In genomic region chr19:6460099-6460884, GRCh38 we compare ENCODE assay signal across 8 cellular contexts. TPM values are rescaled to one million over a fixed set of nuclear protein-coding genes. Genes with fewer than 3 reads are reported as not detected.
DNase-seq lines count a peak whose midpoint lies in the region; TF ChIP-seq lines count a peak whose summit lies in the region.

No MANE protein-coding gene starts in this region.

- peak overlapping the region; percentile 88 for H3K4me3 Mint-ChIP-seq in activated T-helper 2 cell treated with anti-CD3 and anti-CD28 coated beads, Interferon-gamma antibody, Interleukin-2, Interleukin-4, amounts not matched to agents 10 μg/mL and 5 μg/mL and 100 μg/mL, durations not matched to agents 14 hours and 24 hours and 36 hours (ENCODE audit: low read depth)
- peak overlapping the region; percentile 91 to 94 (median 93) for H3K4me3 Mint-ChIP-seq in nephron
- H3K4me3 Mint-ChIP-seq in stimulated activated naive CD8-positive, alpha-beta T cell treated with anti-CD3 and anti-CD28 coated beads, Interleukin-15, Interleukin-2, amounts not matched to agents 100 ng/mL and 50 ng/mL, for 24 hours = peak overlapping the region; percentile 87

- H3K4me3 ChIP-seq in GM23248 = peak overlapping the region; percentile 81
- H3K4me3 ChIP-seq in fibroblast of the aortic adventitia (ENCODE audit: low read depth, low read length) = peak overlapping the region; percentile 83

- peak overlapping the region; percentile 41 for H3K9ac ChIP-seq in GM23248

- H3K79me2 ChIP-seq in GM23248 (ENCODE audit: insufficient read depth) = no peaks in the 10 kb centered on the region

- H3K27me3 Mint-ChIP-seq in activated T-helper 2 cell treated with anti-CD3 and anti-CD28 coated beads, Interferon-gamma antibody, Interleukin-2, Interleukin-4, amounts not matched to agents 10 μg/mL and 5 μg/mL and 100 μg/mL, durations not matched to agents 14 hours and 24 hours and 36 hours (ENCODE audit: low read depth) = no peaks in the 10 kb centered on the region
- H3K27me3 Mint-ChIP-seq in nephron (ENCODE audit: low read depth) = peaks cover 41% of the 10 kb centered on the region
- H3K27me3 Mint-ChIP-seq in stimulated activated naive CD8-positive, alpha-beta T cell treated with anti-CD3 and anti-CD28 coated beads, Interleukin-15, Interleukin-2, amounts not matched to agents 100 ng/mL and 50 ng/mL, for 24 hours = no peaks in the 10 kb centered on the region

- peaks cover 8% of the 10 kb centered on the region for H3K4me1 Mint-ChIP-seq in activated T-helper 2 cell treated with anti-CD3 and anti-CD28 coated beads, Interferon-gamma antibody, Interleukin-2, Interleukin-4, amounts not matched to agents 10 μg/mL and 5 μg/mL and 100 μg/mL, durations not matched to agents 14 hours and 24 hours and 36 hours (ENCODE audit: low read depth)
- peaks cover 12% of the 10 kb centered on the region for H3K4me1 Mint-ChIP-seq in nephron
- H3K4me1 Mint-ChIP-seq in stimulated activated naive CD8-positive, alpha-beta T cell treated with anti-CD3 and anti-CD28 coated beads, Interleukin-15, Interleukin-2, amounts not matched to agents 100 ng/mL and 50 ng/mL, for 24 hours (ENCODE audit: low read depth) = peaks cover 22% of the 10 kb centered on the region

- H3K27ac ChIP-seq in GM23248 = no peak overlapping the region

- H3K9me3 Mint-ChIP-seq in activated T-helper 2 cell treated with anti-CD3 and anti-CD28 coated beads, Interferon-gamma antibody, Interleukin-2, Interleukin-4, amounts not matched to agents 10 μg/mL and 5 μg/mL and 100 μg/mL, durations not matched to agents 14 hours and 24 hours and 36 hours = peaks cover 2% of the 10 kb centered on the region
- peaks cover 2% of the 10 kb centered on the region for H3K9me3 Mint-ChIP-seq in nephron
- H3K9me3 Mint-ChIP-seq in stimulated activated naive CD8-positive, alpha-beta T cell treated with anti-CD3 and anti-CD28 coated beads, Interleukin-15, Interleukin-2, amounts not matched to agents 100 ng/mL and 50 ng/mL, for 24 hours = peaks cover 2% of the 10 kb centered on the region

- peak; percentile 95 for DNase-seq in EH (ENCODE audit: low read depth)
- peak; percentile 99 for DNase-seq in GM23248
- peak; percentile 96 for DNase-seq in LHCN-M2 (ENCODE audit: low read depth)
- peak; percentile 99 for DNase-seq in RPMI7951 (ENCODE audit: low read depth)
- peak; percentile 97 for DNase-seq in activated T-helper 2 cell treated with anti-CD3 and anti-CD28 coated beads, Interferon-gamma antibody, Interleukin-2, Interleukin-4, amounts not matched to agents 10 μg/mL and 5 μg/mL and 100 μg/mL, durations not matched to agents 14 hours and 24 hours and 36 hours (ENCODE audit: low spot score)
- peak; percentile 97 for DNase-seq in fibroblast of the aortic adventitia (ENCODE audit: low read depth)

- 1 to 3% methylated on average over 29 to 56 of the region's 57 CpGs for WGBS in GM23248 (ENCODE audit: low coverage in 1 of 2, low lambda C conversion rate in 2 of 2, missing lambda C conversion rate in 2 of 2), 2 experiments

- no peaks in the 10 kb centered on the region for H4K20me1 ChIP-seq in GM23248 (ENCODE audit: insufficient read depth)

- no peaks in the 10 kb centered on the region for H3K9me3 ChIP-seq in GM23248 (ENCODE audit: low read depth)

- TF ChIP-seq CTCF in fibroblast of the aortic adventitia (IDR thresholded peaks at IDR 0.05; ENCODE audit: insufficient read depth, low read length) (peak; percentile 47), nephron (IDR thresholded peaks at IDR 0.05; ENCODE audit: unreplicated experiment in 3 of 3) (peak; percentile 58 to 74 (median 65))

- H3K36me3 ChIP-seq in GM23248 (ENCODE audit: low read depth) = no peaks in the 10 kb centered on the region

- H3K27ac Mint-ChIP-seq in activated T-helper 2 cell treated with anti-CD3 and anti-CD28 coated beads, Interferon-gamma antibody, Interleukin-2, Interleukin-4, amounts not matched to agents 10 μg/mL and 5 μg/mL and 100 μg/mL, durations not matched to agents 14 hours and 24 hours and 36 hours = peak overlapping the region; percentile 44
- H3K27ac Mint-ChIP-seq in nephron = peak overlapping the region; percentile 74 to 96 (median 89)
- H3K27ac Mint-ChIP-seq in stimulated activated naive CD8-positive, alpha-beta T cell treated with anti-CD3 and anti-CD28 coated beads, Interleukin-15, Interleukin-2, amounts not matched to agents 100 ng/mL and 50 ng/mL, for 24 hours = peak overlapping the region; percentile 87

- H3K4me2 ChIP-seq in GM23248 (ENCODE audit: unreplicated experiment) = peak overlapping the region; percentile 91

- in situ Hi-C loops in GM23248 (cut with MboI) = no loop called here

- H3K27me3 ChIP-seq in GM23248 (replicated peaks; ENCODE audit: insufficient read depth) = peaks cover 7% of the 10 kb centered on the region

- peaks cover 12% of the 10 kb centered on the region for H3K36me3 Mint-ChIP-seq in activated T-helper 2 cell treated with anti-CD3 and anti-CD28 coated beads, Interferon-gamma antibody, Interleukin-2, Interleukin-4, amounts not matched to agents 10 μg/mL and 5 μg/mL and 100 μg/mL, durations not matched to agents 14 hours and 24 hours and 36 hours (ENCODE audit: low read depth)
- H3K36me3 Mint-ChIP-seq in nephron (ENCODE audit: low read depth) = peaks cover 33% of the 10 kb centered on the region
- H3K36me3 Mint-ChIP-seq in stimulated activated naive CD8-positive, alpha-beta T cell treated with anti-CD3 and anti-CD28 coated beads, Interleukin-15, Interleukin-2, amounts not matched to agents 100 ng/mL and 50 ng/mL, for 24 hours (ENCODE audit: low read depth) = peaks cover 3% of the 10 kb centered on the region

- peak overlapping the region; percentile 89 for H2AFZ ChIP-seq in GM23248

- no peaks in the 10 kb centered on the region for H3F3A ChIP-seq in GM23248 (ENCODE audit: insufficient read depth)

- no peaks in the 10 kb centered on the region for H3K9me2 ChIP-seq in GM23248 (ENCODE audit: insufficient read depth)

- H3K4me1 ChIP-seq in GM23248 (ENCODE audit: insufficient read depth) = 0 out of 2 replicates have a peak, but pooled peaks cover 3% of the 10 kb centered on the region

- intact Hi-C loops in activated T-helper 2 cell treated with anti-CD3 and anti-CD28 coated beads, Interferon-gamma antibody, Interleukin-2, Interleukin-4, amounts not matched to agents 10 μg/mL and 5 μg/mL and 100 μg/mL, durations not matched to agents 14 hours and 24 hours and 36 hours (cut with micrococcal nuclease) = loop anchor here (1.0 kb wide), 2 partner anchors 35 to 56 kb away; no protein-coding TSS in a partner anchor

RNA-seq across cellular contexts. Expression of gene SLC25A23, which starts 0.7 kb away (rescaled TPM):
- total RNA-seq in GM23248 (2014; rRNA removed; shearing (Covaris generic)) = 33.2 and 43.3 TPM in 2 replicates
- polyA plus RNA-seq in GM23248 (2016; fragmentation: Nextera tagmentation; extraction: Ambion mirVana) = 12.5 and 13.7 TPM in 2 replicates
- total RNA-seq in LHCN-M2 (2014; rRNA removed) (5.5 TPM in 2 replicates), fibroblast of the aortic adventitia (ENCODE audit: low replicate concordance) (27.7 and 46.9 TPM in 2 replicates)
- polyA plus RNA-seq in LHCN-M2 (2012) = 9.4 TPM
- 17.5 and 20.7 TPM in 2 replicates for total RNA-seq in RPMI7951 (2014; rRNA removed; shearing (Covaris generic))
- 20.1 and 27.3 TPM in 2 replicates for total RNA-seq in activated T-helper 2 cell treated with anti-CD3 and anti-CD28 coated beads, Interferon-gamma antibody, Interleukin-2, Interleukin-4, amounts not matched to agents 10 μg/mL and 5 μg/mL and 100 μg/mL, durations not matched to agents 14 hours and 24 hours and 36 hours

RNA-seq across cellular contexts. Expression of gene CRB3, which starts 3.8 kb away (rescaled TPM):
- total RNA-seq in GM23248 (2014; rRNA removed; shearing (Covaris generic)) = not detected in 2 replicates
- polyA plus RNA-seq in GM23248 (2016; fragmentation: Nextera tagmentation; extraction: Ambion mirVana) = not detected in 2 replicates
- not detected in 2 replicates for total RNA-seq in LHCN-M2 (2014; rRNA removed)
- polyA plus RNA-seq in LHCN-M2 (2012) = not detected
- not detected in 2 replicates for total RNA-seq in RPMI7951 (2014; rRNA removed; shearing (Covaris generic))
- 0.46 TPM in 1 of 2 replicates, not detected in the other for total RNA-seq in activated T-helper 2 cell treated with anti-CD3 and anti-CD28 coated beads, Interferon-gamma antibody, Interleukin-2, Interleukin-4, amounts not matched to agents 10 μg/mL and 5 μg/mL and 100 μg/mL, durations not matched to agents 14 hours and 24 hours and 36 hours
- total RNA-seq in fibroblast of the aortic adventitia (ENCODE audit: low replicate concordance) = not detected in 2 replicates

RNA-seq across cellular contexts. Expression of gene DENND1C, which starts 21.3 kb away (rescaled TPM):
- not detected in 2 replicates for total RNA-seq in GM23248 (2014; rRNA removed; shearing (Covaris generic))
- polyA plus RNA-seq in GM23248 (2016; fragmentation: Nextera tagmentation; extraction: Ambion mirVana) = not detected in 2 replicates
- total RNA-seq in LHCN-M2 (2014; rRNA removed) = not detected in 2 replicates
- polyA plus RNA-seq in LHCN-M2 (2012) = 0.05 TPM
- not detected in 2 replicates for total RNA-seq in RPMI7951 (2014; rRNA removed; shearing (Covaris generic))
- 64.3 and 70.0 TPM in 2 replicates for total RNA-seq in activated T-helper 2 cell treated with anti-CD3 and anti-CD28 coated beads, Interferon-gamma antibody, Interleukin-2, Interleukin-4, amounts not matched to agents 10 μg/mL and 5 μg/mL and 100 μg/mL, durations not matched to agents 14 hours and 24 hours and 36 hours
- total RNA-seq in fibroblast of the aortic adventitia (ENCODE audit: low replicate concordance) = not detected in 2 replicates

RNA-seq across cellular contexts. Expression of gene SLC25A41, which starts 26.7 kb away (rescaled TPM):
- not detected in 2 replicates for total RNA-seq in GM23248 (2014; rRNA removed; shearing (Covaris generic))
- polyA plus RNA-seq in GM23248 (2016; fragmentation: Nextera tagmentation; extraction: Ambion mirVana) = not detected in 2 replicates
- total RNA-seq in LHCN-M2 (2014; rRNA removed) (not detected in 2 replicates), fibroblast of the aortic adventitia (ENCODE audit: low replicate concordance) (not detected in 2 replicates)
- polyA plus RNA-seq in LHCN-M2 (2012) = not detected
- total RNA-seq in RPMI7951 (2014; rRNA removed; shearing (Covaris generic)) = not detected in 2 replicates
- 0.30 and 0.32 TPM in 2 replicates for total RNA-seq in activated T-helper 2 cell treated with anti-CD3 and anti-CD28 coated beads, Interferon-gamma antibody, Interleukin-2, Interleukin-4, amounts not matched to agents 10 μg/mL and 5 μg/mL and 100 μg/mL, durations not matched to agents 14 hours and 24 hours and 36 hours

RNA-seq across cellular contexts. Expression of gene KHSRP, which starts 35.7 kb away (rescaled TPM):
- total RNA-seq in GM23248 (2014; rRNA removed; shearing (Covaris generic)) = 55.1 and 61.6 TPM in 2 replicates
- polyA plus RNA-seq in GM23248 (2016; fragmentation: Nextera tagmentation; extraction: Ambion mirVana) = 16.9 and 17.3 TPM in 2 replicates
- total RNA-seq in LHCN-M2 (2014; rRNA removed) (127 and 142 TPM in 2 replicates), fibroblast of the aortic adventitia (ENCODE audit: low replicate concordance) (30.4 and 86.5 TPM in 2 replicates)
- 242 TPM for polyA plus RNA-seq in LHCN-M2 (2012)
- total RNA-seq in RPMI7951 (2014; rRNA removed; shearing (Covaris generic)) = 43.1 and 54.0 TPM in 2 replicates
- 405 and 413 TPM in 2 replicates for total RNA-seq in activated T-helper 2 cell treated with anti-CD3 and anti-CD28 coated beads, Interferon-gamma antibody, Interleukin-2, Interleukin-4, amounts not matched to agents 10 μg/mL and 5 μg/mL and 100 μg/mL, durations not matched to agents 14 hours and 24 hours and 36 hours

Comparison
In these comparisons a context has a peak if more than half of its experiments do, and no peak if none do; other contexts are left out.
1. RNA of gene DENND1C, which starts 21.3 kb away (total RNA-seq): 64.3 to 70.0 TPM in activated T-helper 2 cell treated with anti-CD3 and anti-CD28 coated beads, Interferon-gamma antibody, Interleukin-2, Interleukin-4, amounts not matched to agents 10 μg/mL and 5 μg/mL and 100 μg/mL, durations not matched to agents 14 hours and 24 hours and 36 hours; not detected in GM23248, not detected in LHCN-M2, not detected in RPMI7951 and not detected in fibroblast of the aortic adventitia; every median in the first group is over 10 times any median in the second.
2. Peak in every context shown above with its lines, with median percentiles within 50 percentile points of each other: DNase-seq, H3K27ac Mint-ChIP-seq and H3K4me3 Mint-ChIP-seq.